In the genomic region with DNA sequence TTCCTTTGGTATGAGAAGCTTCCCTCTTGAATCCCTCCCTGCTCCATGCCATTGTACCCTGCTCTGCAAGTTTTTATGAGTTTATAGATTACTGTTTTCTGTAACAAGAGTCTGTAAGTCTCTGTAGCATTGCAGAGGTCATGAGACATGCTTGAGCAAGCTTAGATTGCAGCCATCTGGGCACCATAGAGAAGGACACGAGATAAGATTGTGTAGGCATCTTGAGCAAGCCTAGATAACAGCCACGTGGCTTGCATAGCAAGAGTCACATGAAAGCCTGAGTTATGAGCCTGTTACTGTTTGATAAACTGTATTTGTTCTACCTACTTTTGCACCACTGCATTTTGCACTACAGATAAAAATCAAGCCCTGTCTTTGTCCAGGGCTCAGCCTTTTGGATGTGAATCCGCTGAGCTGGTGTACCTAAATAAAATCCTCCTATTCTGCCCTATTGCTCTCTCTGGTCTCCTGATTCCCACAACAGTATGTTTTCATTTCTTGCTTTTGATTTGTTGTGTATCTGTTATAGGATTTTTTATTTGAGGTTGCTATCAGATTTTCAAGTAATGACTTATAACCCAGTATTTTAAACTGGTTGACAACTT, we compare ENCODE assay signal across 25 cellular contexts.
A peak's percentile ranks its signal among the peaks of the same experiment; 100 is the strongest.
DNase-seq lines count a peak whose midpoint lies in the region; ATAC-seq and TF ChIP-seq lines count a peak whose summit lies in the region.
"Had no signal": no experiment of that assay in that cellular context is flagged by ENCODE, and none has a peak within 500 bp of the region (broad histone marks: within the 10 kb centered on the region; RNA-seq: fewer than 3 reads in every experiment).

No MANE protein-coding gene starts in this region.

- H3K4me1 ChIP-seq in testis = no peaks in the 10 kb centered on the region
- H3K4me1 ChIP-seq: BLaER1 had no signal

- H3K4me3 ChIP-seq in epithelial cell of esophagus (ENCODE audit: low read length) = no peak overlapping the region
- no peak overlapping the region for H3K4me3 ChIP-seq in testis
- H3K4me3 ChIP-seq: BLaER1 had no signal

- DNase-seq in NCI-H69 (lab: John Stamatoyannopoulos, UW) (peak; percentile 13), amniotic epithelial cell (ENCODE audit: low read depth) (peak; percentile 45), epithelial cell of esophagus (ENCODE audit: low read depth) (peak; percentile 14), testis (peak; percentile 37), NCI-H82 (lab: John Stamatoyannopoulos, UW) (no peak)
- DNase-seq in activated naive CD4-positive, alpha-beta T cell treated with Interleukin-2 at 50 U/mL for 16 hours = no peak
- DNase-seq: ACHN; CD4-positive, alpha-beta T cell; COR-L47; DMS153; GDM1; HFFc6; KBM-7; MM.1S; NCI-H1048; NCI-H1417 treated with DMSO at 0.1 percent for 48 hours; NCI-H187; NCI-H446; NCI-H526; NK-92 treated with Interleukin-12 subunit alpha and Interleukin-12 subunit beta, amount 100 ng/mL, for 24 hours; SIG-M5; SK-N-SH had no signal

- no peaks in the 10 kb centered on the region for H3K27me3 ChIP-seq in testis
- H3K27me3 ChIP-seq: BLaER1 had no signal

- H3K27ac ChIP-seq in testis = no peak overlapping the region
- H3K27ac ChIP-seq: BLaER1 had no signal

- H3K36me3 ChIP-seq in testis (ENCODE audit: low read depth, missing control alignments) = no peaks in the 10 kb centered on the region
- H3K36me3 ChIP-seq: BLaER1 had no signal

- intact Hi-C loops in testis (cut with DNase I; ENCODE audit: low total_unique reads) = no loop called here

- no peak for TF ChIP-seq POLR2A in testis (IDR thresholded peaks at IDR 0.05)

- WGBS in testis, 2 donors = 38 to 48% methylated on average over 2 to 3 of the region's 3 CpGs

- TF ChIP-seq CTCF in epithelial cell of esophagus (IDR thresholded peaks at IDR 0.05; ENCODE audit: insufficient read depth, low read depth, low read length, missing control alignments) (no peak), testis (IDR thresholded peaks at IDR 0.05) (no peak)

- no peak for ATAC-seq in HG03354 (IDR thresholded peaks at IDR 0.05; ENCODE audit: poor library complexity, severe bottlenecking, unreplicated experiment)
- ATAC-seq: Panc1 had no signal

- no peaks in the 10 kb centered on the region for H3K9me3 ChIP-seq in testis

Comparison
In these comparisons a context has a peak if more than half of its experiments do, and no peak if none do; other contexts are left out.
1. DNase-seq: peak in NCI-H69 (single experiment), amniotic epithelial cell (single experiment), epithelial cell of esophagus (single experiment) and testis (single experiment); none in NCI-H82 (single experiment) and activated naive CD4-positive, alpha-beta T cell treated with Interleukin-2 at 50 U/mL for 16 hours (single experiment).